Comparison of ENCODE assay signal across 9 cellular contexts in genomic region chr1:32462977-32463376, GRCh38. TPM values are rescaled to one million over a fixed set of nuclear protein-coding genes. Genes with fewer than 3 reads are reported as not detected.
"Had no signal": no experiment of that assay in that cellular context is flagged by ENCODE, and none has a peak within 500 bp of the region (broad histone marks: within the 10 kb centered on the region; RNA-seq: fewer than 3 reads in every experiment).

No MANE protein-coding gene starts in this region.

RNA-seq across cellular contexts. Expression of gene ZBTB8B, which starts 1.9 kb away (rescaled TPM):
- total RNA-seq: colonic mucosa, esophagus mucosa, esophagus squamous epithelium, fibroblast of lung, fibroblast of villous mesenchyme, gastrocnemius medialis, glomerular endothelial cell had no signal
- polyA plus RNA-seq: esophagus, fibroblast of lung, foreskin keratinocyte had no signal
